ENCODE assay signal across 1 cellular context in the genomic region with DNA sequence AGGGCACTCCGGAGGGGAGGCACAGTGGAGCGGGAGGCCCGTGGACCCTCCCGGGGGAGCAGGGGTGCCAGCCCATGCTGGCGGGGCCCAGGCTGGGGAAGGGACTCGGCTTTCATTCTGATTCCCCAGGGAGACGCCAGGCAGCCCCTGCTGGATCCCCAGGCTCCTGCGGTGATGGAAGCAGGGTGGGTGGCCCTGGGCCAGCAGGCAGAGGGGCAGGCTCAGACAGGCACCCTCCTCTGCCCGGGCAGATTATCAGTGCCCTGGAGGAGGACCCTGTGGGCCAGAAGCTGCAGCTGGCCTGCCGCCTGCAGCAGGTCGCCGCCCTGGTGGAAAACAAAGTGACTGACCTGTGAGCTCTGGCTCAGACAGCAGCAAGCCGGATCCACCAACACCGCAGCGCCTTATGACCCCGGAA.
TF ChIP-seq lines count a peak whose summit lies in the region.

No MANE protein-coding gene starts in this region.

TF ChIP-seq in GM23338, 12 proteins besides CTCF, POLR2A, EP300 and RAD21 (continued from another document):
- TF ChIP-seq, protein P1, sequence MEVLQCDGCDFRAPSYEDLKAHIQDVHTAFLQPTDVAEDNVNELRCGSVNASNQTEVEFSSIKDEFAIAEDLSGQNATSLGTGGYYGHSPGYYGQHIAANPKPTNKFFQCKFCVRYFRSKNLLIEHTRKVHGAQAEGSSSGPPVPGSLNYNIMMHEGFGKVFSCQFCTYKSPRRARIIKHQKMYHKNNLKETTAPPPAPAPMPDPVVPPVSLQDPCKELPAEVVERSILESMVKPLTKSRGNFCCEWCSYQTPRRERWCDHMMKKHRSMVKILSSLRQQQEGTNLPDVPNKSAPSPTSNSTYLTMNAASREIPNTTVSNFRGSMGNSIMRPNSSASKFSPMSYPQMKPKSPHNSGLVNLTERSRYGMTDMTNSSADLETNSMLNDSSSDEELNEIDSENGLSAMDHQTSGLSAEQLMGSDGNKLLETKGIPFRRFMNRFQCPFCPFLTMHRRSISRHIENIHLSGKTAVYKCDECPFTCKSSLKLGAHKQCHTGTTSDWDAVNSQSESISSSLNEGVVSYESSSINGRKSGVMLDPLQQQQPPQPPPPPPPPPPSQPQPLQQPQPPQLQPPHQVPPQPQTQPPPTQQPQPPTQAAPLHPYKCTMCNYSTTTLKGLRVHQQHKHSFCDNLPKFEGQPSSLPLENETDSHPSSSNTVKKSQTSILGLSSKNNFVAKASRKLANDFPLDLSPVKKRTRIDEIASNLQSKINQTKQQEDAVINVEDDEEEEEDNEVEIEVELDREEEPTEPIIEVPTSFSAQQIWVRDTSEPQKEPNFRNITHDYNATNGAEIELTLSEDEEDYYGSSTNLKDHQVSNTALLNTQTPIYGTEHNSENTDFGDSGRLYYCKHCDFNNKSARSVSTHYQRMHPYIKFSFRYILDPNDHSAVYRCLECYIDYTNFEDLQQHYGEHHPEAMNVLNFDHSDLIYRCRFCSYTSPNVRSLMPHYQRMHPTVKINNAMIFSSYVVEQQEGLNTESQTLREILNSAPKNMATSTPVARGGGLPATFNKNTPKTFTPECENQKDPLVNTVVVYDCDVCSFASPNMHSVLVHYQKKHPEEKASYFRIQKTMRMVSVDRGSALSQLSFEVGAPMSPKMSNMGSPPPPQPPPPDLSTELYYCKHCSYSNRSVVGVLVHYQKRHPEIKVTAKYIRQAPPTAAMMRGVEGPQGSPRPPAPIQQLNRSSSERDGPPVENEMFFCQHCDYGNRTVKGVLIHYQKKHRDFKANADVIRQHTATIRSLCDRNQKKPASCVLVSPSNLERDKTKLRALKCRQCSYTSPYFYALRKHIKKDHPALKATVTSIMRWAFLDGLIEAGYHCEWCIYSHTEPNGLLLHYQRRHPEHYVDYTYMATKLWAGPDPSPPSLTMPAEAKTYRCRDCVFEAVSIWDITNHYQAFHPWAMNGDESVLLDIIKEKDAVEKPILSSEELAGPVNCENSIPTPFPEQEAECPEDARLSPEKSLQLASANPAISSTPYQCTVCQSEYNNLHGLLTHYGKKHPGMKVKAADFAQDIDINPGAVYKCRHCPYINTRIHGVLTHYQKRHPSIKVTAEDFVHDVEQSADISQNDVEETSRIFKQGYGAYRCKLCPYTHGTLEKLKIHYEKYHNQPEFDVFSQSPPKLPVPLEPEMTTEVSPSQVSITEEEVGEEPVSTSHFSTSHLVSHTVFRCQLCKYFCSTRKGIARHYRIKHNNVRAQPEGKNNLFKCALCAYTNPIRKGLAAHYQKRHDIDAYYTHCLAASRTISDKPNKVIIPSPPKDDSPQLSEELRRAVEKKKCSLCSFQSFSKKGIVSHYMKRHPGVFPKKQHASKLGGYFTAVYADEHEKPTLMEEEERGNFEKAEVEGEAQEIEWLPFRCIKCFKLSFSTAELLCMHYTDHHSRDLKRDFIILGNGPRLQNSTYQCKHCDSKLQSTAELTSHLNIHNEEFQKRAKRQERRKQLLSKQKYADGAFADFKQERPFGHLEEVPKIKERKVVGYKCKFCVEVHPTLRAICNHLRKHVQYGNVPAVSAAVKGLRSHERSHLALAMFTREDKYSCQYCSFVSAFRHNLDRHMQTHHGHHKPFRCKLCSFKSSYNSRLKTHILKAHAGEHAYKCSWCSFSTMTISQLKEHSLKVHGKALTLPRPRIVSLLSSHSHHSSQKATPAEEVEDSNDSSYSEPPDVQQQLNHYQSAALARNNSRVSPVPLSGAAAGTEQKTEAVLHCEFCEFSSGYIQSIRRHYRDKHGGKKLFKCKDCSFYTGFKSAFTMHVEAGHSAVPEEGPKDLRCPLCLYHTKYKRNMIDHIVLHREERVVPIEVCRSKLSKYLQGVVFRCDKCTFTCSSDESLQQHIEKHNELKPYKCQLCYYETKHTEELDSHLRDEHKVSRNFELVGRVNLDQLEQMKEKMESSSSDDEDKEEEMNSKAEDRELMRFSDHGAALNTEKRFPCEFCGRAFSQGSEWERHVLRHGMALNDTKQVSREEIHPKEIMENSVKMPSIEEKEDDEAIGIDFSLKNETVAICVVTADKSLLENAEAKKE (CRISPR knock-in tag; IDR thresholded peaks at IDR 0.05) = no peak
- TF ChIP-seq EZH2 (IDR thresholded peaks at IDR 0.05; ENCODE audit: low read depth, unreplicated experiment) = no peak
